8 cellular contexts compared by ENCODE assay signal in genomic region chr7:101505510-101505909, GRCh38.
A peak's percentile ranks its signal among the peaks of the same experiment; 100 is the strongest.
DNase-seq lines count a peak whose midpoint lies in the region; ATAC-seq, FAIRE-seq and TF ChIP-seq lines count a peak whose summit lies in the region.
"Not testable (repeated sequence)": the region's sequence is repeated elsewhere in the genome, so short reads cannot be mapped to it uniquely, and the experiment has no call there.

No MANE protein-coding gene starts in this region.

- not testable (repeated sequence) for H3K14ac ChIP-seq in H9 (ENCODE audit: insufficient read depth, low read length); H1 (ENCODE audit: insufficient read length)

- not testable (repeated sequence) for H3K4me3 Mint-ChIP-seq in H9
- H3K4me3 Mint-ChIP-seq in glutamatergic neuron (ENCODE audit: unreplicated experiment) = peak overlapping the region; percentile 2

- H3K23me2 ChIP-seq in H9 (ENCODE audit: insufficient read length, low read depth, low read length, poor library complexity, severe bottlenecking); H1 (ENCODE audit: low read depth, low read length): not testable (repeated sequence)

- intact Hi-C loops in Panc1 (cut with micrococcal nuclease; ENCODE audit: unreplicated experiment) = loop anchor here (5.0 to 10.0 kb wide), 2 partner anchors 48 to 141 kb away; partner anchors contain the start of gene COL26A1
- intact Hi-C loops in K562 (cut with micrococcal nuclease) = loop anchor here (5.0 kb wide), 1 partner anchor 213 kb away; no protein-coding TSS in a partner anchor

- H3K9me1 ChIP-seq in K562 (ENCODE audit: control insufficient read depth, insufficient read depth, low read length) = not testable (repeated sequence)

- not testable (repeated sequence) for TF ChIP-seq CTCF in H9 (conservative IDR thresholded peaks at IDR 0.05); HEK293 (tag by site-specific recombination; IDR thresholded peaks at IDR 0.05); Panc1 (IDR thresholded peaks at IDR 0.05); K562 (IDR thresholded peaks at IDR 0.05 in 2 of 3, conservative IDR thresholded peaks at IDR 0.05 in 1 of 3; ENCODE audit: insufficient read depth in 2 of 3, low read depth in 1 of 3, low read length in 3 of 3); H1 (IDR thresholded peaks at IDR 0.05; ENCODE audit: control extremely low read depth in 1 of 3, insufficient read depth in 1 of 3, low read depth in 1 of 3, low read length in 3 of 3); glutamatergic neuron (IDR thresholded peaks at IDR 0.05; ENCODE audit: partially characterized antibody, unreplicated experiment)

- CTCF ChIA-PET in HEK293 (lab: Yijun Ruan, JAX) = interaction anchor here (0.5 to 4.2 kb wide), 9 partner anchors 15 to 361 kb away, joined by 3 to 21 read pairs (median 6); partner anchors contain the start of gene IFT22
- CTCF ChIA-PET in Panc1 (lab: Charles Lee); K562 (lab: Yijun Ruan, JAX; ENCODE audit: low intra/inter-chr PET ratio): not testable (repeated sequence)
- CTCF ChIA-PET in H1 (lab: Charles Lee; ENCODE audit: partially characterized antibody) = interaction anchor here (0.7 to 6.5 kb wide), 10 partner anchors 10 to 196 kb away, joined by 3 to 70 read pairs (median 4); partner anchors contain the start of gene IFT22

- H3K9ac ChIP-seq in BLaER1; BLaER1 treated with 17β-estradiol and CSF1 and Interleukin-3, amounts not matched to agents 10 nM and 100 nM; H9 (ENCODE audit: extremely low read depth, insufficient read length, low read length); K562 (ENCODE audit: insufficient read depth in 1 of 2, low read depth in 2 of 2, low read length in 2 of 2); H1 (replicated peaks in 1 of 4; ENCODE audit: extremely low read depth in 1 of 4, low read depth in 3 of 4, low read length in 3 of 4): not testable (repeated sequence)

- H3K4me3 ChIP-seq in BLaER1; BLaER1 treated with 17β-estradiol and CSF1 and Interleukin-3, amounts not matched to agents 10 nM and 100 nM; HEK293 (ENCODE audit: low read depth, low read length); Panc1 (ENCODE audit: low read depth in 2 of 2, low read length in 2 of 2); K562; H1 (ENCODE audit: extremely low read depth in 1 of 4, insufficient read depth in 2 of 4, low read depth in 3 of 4, low read length in 4 of 4): not testable (repeated sequence)

- H4K91ac ChIP-seq in H9 (ENCODE audit: insufficient read length, low read depth, low read length); H1 (replicated peaks; ENCODE audit: insufficient read length, low read length): not testable (repeated sequence)

- not testable (repeated sequence) for H3K27me3 Mint-ChIP-seq in H9 (ENCODE audit: low read depth)
- H3K27me3 Mint-ChIP-seq in glutamatergic neuron (ENCODE audit: unreplicated experiment) = peaks cover 11% of the 10 kb centered on the region

- H4K5ac ChIP-seq in H9 (ENCODE audit: insufficient read length, low read depth, low read length); H1 (ENCODE audit: insufficient read length, low read depth, low read length): not testable (repeated sequence)

- H3K18ac ChIP-seq in H9 (ENCODE audit: insufficient read length, low read depth, low read length); H1 (ENCODE audit: extremely low read depth, low read length): not testable (repeated sequence)

- not testable (repeated sequence) for BruUV-seq in Panc1 (replicated peaks; lab: Mats Ljungman, UMichigan); K562 (replicated peaks; lab: Mats Ljungman, UMichigan)

- H3K27ac Mint-ChIP-seq in H9; glutamatergic neuron (ENCODE audit: unreplicated experiment): not testable (repeated sequence)

- not testable (repeated sequence) for H2BK15ac ChIP-seq in H9 (ENCODE audit: low read depth, low read length); H1 (ENCODE audit: low read length)

- H2BK12ac ChIP-seq in H9 (ENCODE audit: insufficient read length, low read depth, low read length); H1 (ENCODE audit: low read depth, low read length): not testable (repeated sequence)

- H3K56ac ChIP-seq in H9 (ENCODE audit: insufficient read length, low read depth, low read length); H1 (replicated peaks; ENCODE audit: insufficient read length, low read depth, low read length): not testable (repeated sequence)

- TF ChIP-seq EP300 in K562 (IDR thresholded peaks at IDR 0.05; ENCODE audit: low read length); H1 (IDR thresholded peaks at IDR 0.05; ENCODE audit: borderline replicate concordance in 1 of 2, low read depth in 2 of 2, low read length in 2 of 2): not testable (repeated sequence)

- H2AFZ ChIP-seq in H9 (ENCODE audit: low read length); K562 (ENCODE audit: low read depth, low read length); H1 (ENCODE audit: low read length): not testable (repeated sequence)

- not testable (repeated sequence) for H4K20me1 ChIP-seq in BLaER1; BLaER1 treated with 17β-estradiol and CSF1 and Interleukin-3, amounts not matched to agents 10 nM and 100 nM; H9 (ENCODE audit: control insufficient read depth, insufficient read depth, insufficient read length); K562 (replicated peaks; ENCODE audit: control insufficient read depth, insufficient read depth, low read length); H1 (replicated peaks in 1 of 2; ENCODE audit: control insufficient read depth in 1 of 2, insufficient read depth in 2 of 2, low read length in 2 of 2)

- DNase-seq in H9; Panc1 (ENCODE audit: low read depth, low spot score); K562 (ENCODE audit: extremely low read depth in 1 of 4, low spot score in 3 of 4); H1 (ENCODE audit: low read depth in 1 of 2, low spot score in 2 of 2); glutamatergic neuron: not testable (repeated sequence)

- not testable (repeated sequence) for H3K9me3 ChIP-seq in BLaER1; BLaER1 treated with 17β-estradiol and CSF1 and Interleukin-3, amounts not matched to agents 10 nM and 100 nM (replicated peaks in 1 of 11); H9 (ENCODE audit: control insufficient read depth, low read depth, low read length); HEK293 (ENCODE audit: control insufficient read depth, insufficient read depth, low read depth, low read length); Panc1 (ENCODE audit: control insufficient read depth, insufficient read depth, low read depth, low read length); K562 (replicated peaks; ENCODE audit: control insufficient read depth, insufficient read depth, low read depth, low read length); H1 (ENCODE audit: insufficient read depth in 2 of 2, low read depth in 1 of 2, low read length in 1 of 2)

- not testable (repeated sequence) for H3K4ac ChIP-seq in H9 (ENCODE audit: low read depth, low read length); H1 (replicated peaks; ENCODE audit: insufficient read length, low read depth, low read length)

- not testable (repeated sequence) for H3K9me3 Mint-ChIP-seq in H9; glutamatergic neuron (ENCODE audit: unreplicated experiment)

- no CpG with 5 or more reads among the region's 7 CpGs for WGBS in H9 (ENCODE audit: extremely low coverage, insufficient read length, low lambda C conversion rate)
- WGBS in K562 (ENCODE audit: insufficient coverage, low coverage, missing lambda C conversion rate) = 7% methylated on average over 7 of the region's 7 CpGs
- 88% methylated on average over 7 of the region's 7 CpGs; no CpG with 5 or more reads in 1 of the 2 experiments for WGBS in H1 (ENCODE audit: extremely low coverage in 1 of 2, insufficient coverage in 1 of 2, insufficient read length in 1 of 2, insufficient replicate concordance in 2 of 2, low coverage in 1 of 2, low lambda C conversion rate in 2 of 2, missing lambda C conversion rate in 1 of 2), 2 experiments

- H2BK20ac ChIP-seq in H9 (ENCODE audit: low read depth, low read length, poor library complexity, severe bottlenecking); H1 (ENCODE audit: low read length): not testable (repeated sequence)

- H3T11ph ChIP-seq in H9 (ENCODE audit: low read length) = not testable (repeated sequence)

- not testable (repeated sequence) for H3K36me3 ChIP-seq in BLaER1; BLaER1 treated with 17β-estradiol and CSF1 and Interleukin-3, amounts not matched to agents 10 nM and 100 nM; HEK293 (ENCODE audit: control insufficient read depth in 2 of 2, insufficient read depth in 1 of 2, low read length in 2 of 2); Panc1 (ENCODE audit: control insufficient read depth, insufficient read depth, low read length); K562 (ENCODE audit: control insufficient read depth, insufficient read depth, low read length); H1 (ENCODE audit: control insufficient read depth in 2 of 4, insufficient read depth in 4 of 4, low read length in 3 of 4)

- H3K36me3 Mint-ChIP-seq in H9 (ENCODE audit: insufficient read depth in 1 of 3, low read depth in 3 of 3); glutamatergic neuron (ENCODE audit: unreplicated experiment): not testable (repeated sequence)

- POLR2A ChIA-PET in HEK293 (lab: Yijun Ruan, JAX); Panc1 (lab: Charles Lee); K562 (lab: Yijun Ruan, JAX): not testable (repeated sequence)
- POLR2A ChIA-PET in H1 (lab: Charles Lee; ENCODE audit: partially characterized antibody) = interaction anchor here (0.9 to 1.2 kb wide), 2 partner anchors 13 to 158 kb away, joined by 3 to 4 read pairs; no protein-coding TSS in a partner anchor

- FAIRE-seq in K562 (lab: Jason Lieb, UNC); H1 (lab: Jason Lieb, UNC): not testable (repeated sequence)

- not testable (repeated sequence) for ATAC-seq in Panc1, K562

- H3K27ac ChIP-seq in BLaER1; H9 (ENCODE audit: insufficient read length, low read depth, low read length); HEK293 (ENCODE audit: extremely low read depth, low read depth, low read length); K562 (ENCODE audit: extremely low read depth, low read depth, low read length); H1 (ENCODE audit: low read depth, low read length): not testable (repeated sequence)
- peak overlapping the region in 4 of 11 experiments; percentile 13 to 91 (median 88); a peak in 5 of 22 replicates for H3K27ac ChIP-seq in BLaER1 treated with 17β-estradiol and CSF1 and Interleukin-3, amounts not matched to agents 10 nM and 100 nM
- H3K27ac ChIP-seq in Panc1 (ENCODE audit: low read length) = peak overlapping the region; percentile 32; the same call in 1 of the 2 replicates

- H3K4me1 ChIP-seq in BLaER1 (peaks cover 72% of the 10 kb centered on the region), H1 (replicated peaks in 1 of 4; ENCODE audit: control insufficient read depth in 3 of 4, insufficient read depth in 4 of 4, low read length in 3 of 4) (peaks cover 2 to 17% (median 7%) of the 10 kb centered on the region in 4 experiments)
- H3K4me1 ChIP-seq in BLaER1 treated with 17β-estradiol and CSF1 and Interleukin-3, amounts not matched to agents 10 nM and 100 nM = peaks cover 20 to 81% (median 72%) of the 10 kb centered on the region in 10 experiments
- H3K4me1 ChIP-seq in H9 (ENCODE audit: insufficient read depth, low read length); HEK293 (ENCODE audit: control insufficient read depth, insufficient read depth, low read length); Panc1 (ENCODE audit: control insufficient read depth, insufficient read depth, low read length); K562 (replicated peaks in 1 of 2; ENCODE audit: control insufficient read depth in 2 of 2, insufficient read depth in 2 of 2, low read length in 2 of 2): not testable (repeated sequence)

- not testable (repeated sequence) for TF ChIP-seq POLR2A in K562 (conservative IDR thresholded peaks at IDR 0.05); H1 (IDR thresholded peaks at IDR 0.05; ENCODE audit: control extremely low read depth in 1 of 2, low read depth in 2 of 2, low read length in 2 of 2)

- H2BK5ac ChIP-seq in H9 (ENCODE audit: insufficient read length, low read length); H1 (ENCODE audit: low read depth, low read length): not testable (repeated sequence)

- TF ChIP-seq RAD21 in K562 (CRISPR knock-in tag; conservative IDR thresholded peaks at IDR 0.05 in 1 of 2, IDR thresholded peaks at IDR 0.05 in 1 of 2); H1 (IDR thresholded peaks at IDR 0.05 in 1 of 2, conservative IDR thresholded peaks at IDR 0.05 in 1 of 2; ENCODE audit: low read depth in 2 of 2, low read length in 2 of 2): not testable (repeated sequence)

- H3K23ac ChIP-seq in H9 (ENCODE audit: insufficient read length, low read depth, low read length); H1 (ENCODE audit: insufficient read length): not testable (repeated sequence)

- H3K27me3 ChIP-seq in BLaER1; BLaER1 treated with 17β-estradiol and CSF1 and Interleukin-3, amounts not matched to agents 10 nM and 100 nM; H9 (ENCODE audit: insufficient read depth, low read length); Panc1 (ENCODE audit: control insufficient read depth, insufficient read depth, low read length); H1 (replicated peaks in 1 of 4; ENCODE audit: control insufficient read depth in 3 of 4, extremely low read depth in 1 of 4, insufficient read depth in 3 of 4, low read length in 3 of 4): not testable (repeated sequence)
- peaks cover 23 to 88% of the 10 kb centered on the region in 2 experiments for H3K27me3 ChIP-seq in K562 (ENCODE audit: control insufficient read depth in 2 of 2, insufficient read depth in 2 of 2, low read length in 2 of 2)

- peak overlapping the region; percentile 72; the same call in 1 of the 2 replicates for H3K4me2 ChIP-seq in BLaER1
- H3K4me2 ChIP-seq in BLaER1 treated with 17β-estradiol and CSF1 and Interleukin-3, amounts not matched to agents 10 nM and 100 nM = peak overlapping the region in 7 of 11 experiments; percentile 9 to 78 (median 69); a peak in 7 of 22 replicates
- not testable (repeated sequence) for H3K4me2 ChIP-seq in H9 (ENCODE audit: insufficient read depth, insufficient read length, low read length); K562 (ENCODE audit: insufficient read depth, low read length); H1 (ENCODE audit: insufficient read depth in 1 of 2, low read depth in 2 of 2, low read length in 2 of 2)

- peaks cover 32 to 39% of the 10 kb centered on the region in 2 experiments for H3K4me1 Mint-ChIP-seq in H9
- H3K4me1 Mint-ChIP-seq in glutamatergic neuron (ENCODE audit: low read depth, unreplicated experiment) = not testable (repeated sequence)

- H3K79me2 ChIP-seq in H9 (ENCODE audit: insufficient read depth, low read length); K562 (ENCODE audit: control insufficient read depth, insufficient read depth, low read length); H1 (ENCODE audit: control insufficient read depth in 1 of 2, insufficient read depth in 2 of 2, low read length in 2 of 2): not testable (repeated sequence)

- H2BK120ac ChIP-seq in H9 (ENCODE audit: low read depth, low read length, poor library complexity, severe bottlenecking); H1 (replicated peaks; ENCODE audit: low read depth, low read length): not testable (repeated sequence)

- not testable (repeated sequence) for H2AK5ac ChIP-seq in H9 (ENCODE audit: insufficient read length, low read length)
- peak overlapping the region; percentile 99; the same call in 1 of the 2 replicates for H2AK5ac ChIP-seq in H1 (ENCODE audit: low read depth, low read length)

- not testable (repeated sequence) for H3K79me1 ChIP-seq in H9 (ENCODE audit: insufficient read depth, low read depth, low read length, poor library complexity, severe bottlenecking); H1 (ENCODE audit: low read depth, low read length)

- in situ Hi-C loops in Panc1 (cut with HindIII; ENCODE audit: low pct_unique_long_range_greater_than_20kb, low sequenced_read_pairs); K562 (cut with MboI): not testable (repeated sequence)

- H4K8ac ChIP-seq in H9 (replicated peaks; ENCODE audit: insufficient read length, low read depth, low read length) = peak overlapping the region; percentile 85
- not testable (repeated sequence) for H4K8ac ChIP-seq in H1 (ENCODE audit: extremely low read depth, insufficient read depth, low read length)
